9 cellular contexts compared by ENCODE assay signal in genomic region chr1:39691383-39692151, GRCh38. TPM values are rescaled to one million over a fixed set of nuclear protein-coding genes. Genes with fewer than 3 reads are reported as not detected.
DNase-seq lines count a peak whose midpoint lies in the region; ATAC-seq and TF ChIP-seq lines count a peak whose summit lies in the region.
"Had no signal": no experiment of that assay in that cellular context is flagged by ENCODE, and none has a peak within 500 bp of the region (broad histone marks: within the 10 kb centered on the region; RNA-seq: fewer than 3 reads in every experiment).

Gene HPCAL4, minus strand, starts transcription at chr1:39691433. Its CDS starts 6,830 bp downstream, at chr1:39684603.

- H3K36me3 ChIP-seq in HAP-1 (replicated peaks) (no peaks in the 10 kb centered on the region), heart left ventricle (no peaks in the 10 kb centered on the region), tibial artery (no peaks in the 10 kb centered on the region)

- peak within 1 kb of the TSS; percentile 61 for H3K4me3 Mint-ChIP-seq in activated naive CD8-positive, alpha-beta T cell treated with anti-CD3 and anti-CD28 coated beads, Interleukin-2, amount 50 U/mL, for 24 hours

- intact Hi-C loops in heart left ventricle (cut with DNase I) (no loop called here), tibial artery (cut with DNase I; ENCODE audit: low total_unique reads) (no loop called here)

- no peak within 1 kb of the TSS for H3K27ac Mint-ChIP-seq in activated naive CD8-positive, alpha-beta T cell treated with anti-CD3 and anti-CD28 coated beads, Interleukin-2, amount 50 U/mL, for 24 hours

- no peaks in the 10 kb centered on the region for H3K9me3 ChIP-seq in HAP-1
- no peaks in the 10 kb centered on the region for H3K9me3 ChIP-seq in heart left ventricle
- H3K9me3 ChIP-seq in tibial artery, result no peaks in the 10 kb centered on the region

- peaks cover 50% of the 10 kb centered on the region for H3K4me1 Mint-ChIP-seq in activated naive CD8-positive, alpha-beta T cell treated with anti-CD3 and anti-CD28 coated beads, Interleukin-2, amount 50 U/mL, for 24 hours

- DNase-seq in DMS53 (lab: John Stamatoyannopoulos, UW) (peak; percentile 99), HAP-1 (ENCODE audit: low spot score in 2 of 2) (peak; percentile 85 to 98), NCI-H1048 (lab: John Stamatoyannopoulos, UW) (peak; percentile 88), SW480 (ENCODE audit: low spot score) (peak; percentile 86), heart left ventricle (peak; percentile 86 to 93 (median 90)), pons (ENCODE audit: low spot score) (peak; percentile 76), tibial artery (peak; percentile 80 to 88)
- peak; percentile 90 for DNase-seq in activated naive CD8-positive, alpha-beta T cell treated with anti-CD3 and anti-CD28 coated beads, Interleukin-2, amount 50 U/mL, for 24 hours

- WGBS in heart left ventricle, 4 donors, result 1 to 3% (median 3%) methylated on average over 27 to 47 of the region's 47 CpGs

- peak; percentile 95 for ATAC-seq in activated naive CD8-positive, alpha-beta T cell treated with anti-CD3 and anti-CD28 coated beads, Interleukin-2, amount 50 U/mL, for 24 hours
- ATAC-seq in heart left ventricle, result peak; percentile 92 to 99 (median 98)

- H3K27me3 Mint-ChIP-seq in activated naive CD8-positive, alpha-beta T cell treated with anti-CD3 and anti-CD28 coated beads, Interleukin-2, amount 50 U/mL, for 24 hours, result peaks cover 30% of the 10 kb centered on the region

- no peaks in the 10 kb centered on the region for H3K36me3 Mint-ChIP-seq in activated naive CD8-positive, alpha-beta T cell treated with anti-CD3 and anti-CD28 coated beads, Interleukin-2, amount 50 U/mL, for 24 hours (ENCODE audit: low read depth)

- H3K27ac ChIP-seq in heart left ventricle, result no peak within 1 kb of the TSS
- no peak within 1 kb of the TSS for H3K27ac ChIP-seq in tibial artery
- H3K27ac ChIP-seq: epithelial cell of prostate had no signal

- TF ChIP-seq CTCF in heart left ventricle (IDR thresholded peaks at IDR 0.05) (no peak), tibial artery (IDR thresholded peaks at IDR 0.05) (no peak)

- H3K9me3 Mint-ChIP-seq in activated naive CD8-positive, alpha-beta T cell treated with anti-CD3 and anti-CD28 coated beads, Interleukin-2, amount 50 U/mL, for 24 hours, result no peaks in the 10 kb centered on the region

- in situ Hi-C loops in HAP-1 (cut with MboI; ENCODE audit: low sequenced_read_pairs), result no loop called here

- no peak for TF ChIP-seq POLR2A in heart left ventricle (IDR thresholded peaks at IDR 0.05)

- H3K27me3 ChIP-seq in HAP-1 (ENCODE audit: low read depth) (peaks cover 12% of the 10 kb centered on the region; the same call in 1 of the 2 replicates), heart left ventricle (peaks cover 0 to 74% (median 26%) of the 10 kb centered on the region in 9 donors), tibial artery (peaks cover 0 to 64% of the 10 kb centered on the region in 2 donors)

- H3K4me1 ChIP-seq in HAP-1 (peaks cover 6% of the 10 kb centered on the region), heart left ventricle (peaks cover 2 to 27% (median 16%) of the 10 kb centered on the region in 12 donors), tibial artery (peaks cover 0 to 24% (median 18%) of the 10 kb centered on the region in 4 donors)

- peak within 1 kb of the TSS; percentile 28 for H3K4me3 ChIP-seq in HAP-1
- peak within 1 kb of the TSS in 11 of 12 donors; percentile 15 to 57 (median 40) for H3K4me3 ChIP-seq in heart left ventricle
- peak within 1 kb of the TSS; percentile 34 to 50 for H3K4me3 ChIP-seq in tibial artery

RNA-seq across cellular contexts. Expression of gene HPCAL4, which starts in this region (rescaled TPM):
- total RNA-seq in heart left ventricle, result 1 to 10 TPM in 1 of 9 donors, under 1 TPM in 8; 0.12 to 1.2 (median 0.39) TPM
- under 1 TPM; 0.46 to 0.69 TPM for polyA plus RNA-seq in heart left ventricle
